In genomic region chr10:74049995-74050394, GRCh38 we compare ENCODE assay signal across 25 cellular contexts. TPM values are rescaled to one million over a fixed set of nuclear protein-coding genes. Genes with fewer than 3 reads are reported as not detected.
DNase-seq lines count a peak whose midpoint lies in the region; ATAC-seq and TF ChIP-seq lines count a peak whose summit lies in the region.
"Had no signal": no experiment of that assay in that cellular context is flagged by ENCODE, and none has a peak within 500 bp of the region (broad histone marks: within the 10 kb centered on the region; RNA-seq: fewer than 3 reads in every experiment).

No MANE protein-coding gene starts in this region.

- ATAC-seq in heart right ventricle (peak in 7 of 8 donors; percentile 45 to 79 (median 59)), gastrocnemius medialis (peak in 1 of 2 donors; percentile 26), HG02973 (IDR thresholded peaks at IDR 0.05; ENCODE audit: unreplicated experiment) (no peak), HG03097 (IDR thresholded peaks at IDR 0.05; ENCODE audit: low FRiP score, unreplicated experiment) (no peak)
- ATAC-seq: naive thymus-derived CD8-positive, alpha-beta T cell; T-helper 17 cell; WTC11 had no signal

- intact Hi-C loops in heart right ventricle (cut with DNase I) (loop anchor here in 2 of 10 donors (5.0 to 10.0 kb wide), 2 partner anchors 45 to 48 kb away; no protein-coding TSS in a partner anchor), gastrocnemius medialis (cut with DNase I; ENCODE audit: low total_unique reads) (loop anchor here (10.0 kb wide), 1 partner anchor 395 kb away; the partner anchor contains the start of gene SYNPO2L)
- intact Hi-C loops in activated T-helper 1 cell treated with anti-CD3 and anti-CD28 coated beads, Interleukin-12 subunit alpha, Interleukin-12 subunit beta, Interleukin-2, Interleukin-4 antibody, amounts not matched to agents 30 ng/mL and 10 ng/mL and 1 ng/mL, durations not matched to agents 14 hours and 24 hours and 36 hours (cut with micrococcal nuclease): no loop called here

- TF ChIP-seq CTCF in AG10803 (conservative IDR thresholded peaks at IDR 0.05; ENCODE audit: low read length): no peak
- TF ChIP-seq CTCF in heart right ventricle (IDR thresholded peaks at IDR 0.05): no peak
- no peak for TF ChIP-seq CTCF in gastrocnemius medialis (IDR thresholded peaks at IDR 0.05 in 4 of 5, conservative IDR thresholded peaks at IDR 0.05 in 1 of 5)

- no peak overlapping the region for H3K27ac Mint-ChIP-seq in activated T-helper 1 cell treated with anti-CD3 and anti-CD28 coated beads, Interleukin-12 subunit alpha, Interleukin-12 subunit beta, Interleukin-2, Interleukin-4 antibody, amounts not matched to agents 30 ng/mL and 10 ng/mL and 1 ng/mL, durations not matched to agents 14 hours and 24 hours and 36 hours
- H3K27ac Mint-ChIP-seq: activated CD4-positive, alpha-beta memory T cell treated with anti-CD3 and anti-CD28 coated beads, Interleukin-2, amount 10 ng/mL, durations not matched to agents 7 days and 5 days; activated naive CD4-positive, alpha-beta T cell treated with anti-CD3 and anti-CD28 coated beads, Interleukin-2, amount 50 U/mL, for 24 hours had no signal

- WGBS in heart right ventricle, 2 donors: 13 to 14% methylated on average over 1 of the region's 1 CpG

- H3K4me3 ChIP-seq in AG10803 (ENCODE audit: low read length) (no peak overlapping the region), adipocyte (ENCODE audit: low read length) (no peak overlapping the region), heart right ventricle (no peak overlapping the region), gastrocnemius medialis (no peak overlapping the region)
- H3K4me3 ChIP-seq: prostate gland, tibial nerve had no signal

- no peak overlapping the region for H3K4me3 Mint-ChIP-seq in activated T-helper 1 cell treated with anti-CD3 and anti-CD28 coated beads, Interleukin-12 subunit alpha, Interleukin-12 subunit beta, Interleukin-2, Interleukin-4 antibody, amounts not matched to agents 30 ng/mL and 10 ng/mL and 1 ng/mL, durations not matched to agents 14 hours and 24 hours and 36 hours
- H3K4me3 Mint-ChIP-seq: activated CD4-positive, alpha-beta memory T cell treated with anti-CD3 and anti-CD28 coated beads, Interleukin-2, amount 10 ng/mL, durations not matched to agents 7 days and 5 days; activated naive CD4-positive, alpha-beta T cell treated with anti-CD3 and anti-CD28 coated beads, Interleukin-2, amount 50 U/mL, for 24 hours; CD4-positive, alpha-beta memory T cell; naive thymus-derived CD8-positive, alpha-beta T cell; T-helper 17 cell; WTC11 had no signal

- peak overlapping the region; percentile 9 for H3K9ac ChIP-seq in adipocyte (ENCODE audit: low read length)

- TF ChIP-seq POLR2A in gastrocnemius medialis (IDR thresholded peaks at IDR 0.05): no peak

- H3K27me3 ChIP-seq in adipocyte (replicated peaks; ENCODE audit: control insufficient read depth, insufficient read depth, low read length): no peaks in the 10 kb centered on the region
- H3K27me3 ChIP-seq in heart right ventricle: no peaks in the 10 kb centered on the region
- H3K27me3 ChIP-seq in gastrocnemius medialis: no peaks in the 10 kb centered on the region
- H3K27me3 ChIP-seq: tibial nerve had no signal

- peaks cover 65% of the 10 kb centered on the region for H3K4me1 ChIP-seq in adipocyte (ENCODE audit: control insufficient read depth, insufficient read depth, low read length)
- H3K4me1 ChIP-seq in heart right ventricle: peaks cover 2 to 98% (median 70%) of the 10 kb centered on the region in 9 donors
- H3K4me1 ChIP-seq in gastrocnemius medialis: peaks cover 89 to 90% of the 10 kb centered on the region in 2 donors
- H3K4me1 ChIP-seq: prostate gland had no signal

- H3K9me3 Mint-ChIP-seq in activated T-helper 1 cell treated with anti-CD3 and anti-CD28 coated beads, Interleukin-12 subunit alpha, Interleukin-12 subunit beta, Interleukin-2, Interleukin-4 antibody, amounts not matched to agents 30 ng/mL and 10 ng/mL and 1 ng/mL, durations not matched to agents 14 hours and 24 hours and 36 hours: no peaks in the 10 kb centered on the region
- H3K9me3 Mint-ChIP-seq: activated CD4-positive, alpha-beta memory T cell treated with anti-CD3 and anti-CD28 coated beads, Interleukin-2, amount 10 ng/mL, durations not matched to agents 7 days and 5 days; activated naive CD4-positive, alpha-beta T cell treated with anti-CD3 and anti-CD28 coated beads, Interleukin-2, amount 50 U/mL, for 24 hours; CD4-positive, alpha-beta memory T cell; naive thymus-derived CD8-positive, alpha-beta T cell; WTC11 had no signal

- peaks cover 5% of the 10 kb centered on the region for H3K36me3 Mint-ChIP-seq in activated T-helper 1 cell treated with anti-CD3 and anti-CD28 coated beads, Interleukin-12 subunit alpha, Interleukin-12 subunit beta, Interleukin-2, Interleukin-4 antibody, amounts not matched to agents 30 ng/mL and 10 ng/mL and 1 ng/mL, durations not matched to agents 14 hours and 24 hours and 36 hours (ENCODE audit: low read depth)
- H3K36me3 Mint-ChIP-seq: activated naive CD4-positive, alpha-beta T cell treated with anti-CD3 and anti-CD28 coated beads, Interleukin-2, amount 50 U/mL, for 24 hours had no signal

- peaks cover 5% of the 10 kb centered on the region for H3K4me1 Mint-ChIP-seq in activated T-helper 1 cell treated with anti-CD3 and anti-CD28 coated beads, Interleukin-12 subunit alpha, Interleukin-12 subunit beta, Interleukin-2, Interleukin-4 antibody, amounts not matched to agents 30 ng/mL and 10 ng/mL and 1 ng/mL, durations not matched to agents 14 hours and 24 hours and 36 hours (ENCODE audit: low read depth)

- H3K9me3 ChIP-seq in adipocyte (ENCODE audit: control insufficient read depth, low read length): no peaks in the 10 kb centered on the region
- H3K9me3 ChIP-seq in heart right ventricle: no peaks in the 10 kb centered on the region
- H3K9me3 ChIP-seq in gastrocnemius medialis: no peaks in the 10 kb centered on the region
- H3K9me3 ChIP-seq: prostate gland had no signal

- peaks cover 4% of the 10 kb centered on the region for H3K27me3 Mint-ChIP-seq in activated T-helper 1 cell treated with anti-CD3 and anti-CD28 coated beads, Interleukin-12 subunit alpha, Interleukin-12 subunit beta, Interleukin-2, Interleukin-4 antibody, amounts not matched to agents 30 ng/mL and 10 ng/mL and 1 ng/mL, durations not matched to agents 14 hours and 24 hours and 36 hours (ENCODE audit: insufficient read depth)
- H3K27me3 Mint-ChIP-seq: activated CD4-positive, alpha-beta memory T cell treated with anti-CD3 and anti-CD28 coated beads, Interleukin-2, amount 10 ng/mL, durations not matched to agents 7 days and 5 days; activated naive CD4-positive, alpha-beta T cell treated with anti-CD3 and anti-CD28 coated beads, Interleukin-2, amount 50 U/mL, for 24 hours; CD4-positive, alpha-beta memory T cell; naive thymus-derived CD8-positive, alpha-beta T cell; T-helper 17 cell had no signal

- DNase-seq in AG10803 (ENCODE audit: low read depth) (peak; percentile 36), adipocyte (ENCODE audit: low read depth) (no peak), heart right ventricle (no peak), gastrocnemius medialis (no peak), substantia nigra (lab: John Stamatoyannopoulos, UW) (no peak)
- DNase-seq in activated T-helper 1 cell treated with anti-CD3 and anti-CD28 coated beads, Interleukin-12 subunit alpha, Interleukin-12 subunit beta, Interleukin-2, Interleukin-4 antibody, amounts not matched to agents 30 ng/mL and 10 ng/mL and 1 ng/mL, durations not matched to agents 14 hours and 24 hours and 36 hours (ENCODE audit: low spot score): no peak
- DNase-seq: activated CD4-positive, alpha-beta memory T cell treated with anti-CD3 and anti-CD28 coated beads, Interleukin-2, amount 10 ng/mL, durations not matched to agents 7 days and 5 days; activated T-cell treated with anti-CD3 and anti-CD28 coated beads, Interleukin-2, amount 50 U/mL, for 1 hour; CD4-positive, alpha-beta memory T cell; dermis blood vessel endothelial cell; DMS79; H7; naive thymus-derived CD8-positive, alpha-beta T cell; NCI-H1092; NCI-H2081 treated with DMSO at 0.1 percent for 48 hours; NCI-H524 treated with DMSO at 0.1 percent for 48 hours; SIG-M5; stimulated activated CD4-positive, alpha-beta T cell treated with anti-CD3 and anti-CD28 coated beads, Interleukin-12 subunit alpha, Interleukin-12 subunit beta, amount 100 ng/mL, for 4 hours; T-helper 17 cell had no signal

- in situ Hi-C loops in gastrocnemius medialis (cut with MboI; ENCODE audit: low sequenced_read_pairs in 4 of 4): no loop called here

- peak overlapping the region in 9 of 10 donors; percentile 13 to 83 (median 39) for H3K27ac ChIP-seq in heart right ventricle
- H3K27ac ChIP-seq in gastrocnemius medialis: peak overlapping the region; percentile 93 to 97 (median 95)
- no peak overlapping the region for H3K27ac ChIP-seq in substantia nigra (ENCODE audit: low read depth, low read length, poor library complexity, severe bottlenecking)
- H3K27ac ChIP-seq: prostate gland had no signal

- H3K36me3 ChIP-seq in adipocyte (ENCODE audit: control insufficient read depth, insufficient read depth, low read length, severe bottlenecking) (peaks cover 17% of the 10 kb centered on the region), heart right ventricle (peaks cover 0 to 20% (median 0%) of the 10 kb centered on the region in 9 donors), gastrocnemius medialis (peaks cover 0 to 2% of the 10 kb centered on the region in 2 donors)
- H3K36me3 ChIP-seq: prostate gland had no signal

RNA-seq across cellular contexts. Expression of gene VCL, which starts 52.1 kb away (rescaled TPM):
- total RNA-seq in heart right ventricle (100 to 1,000 TPM; 210 to 369 (median 251) TPM), gastrocnemius medialis (100 to 1,000 TPM; 129 to 299 (median 210) TPM)
- 100 to 1,000 TPM; 117 to 190 TPM for polyA plus RNA-seq in heart right ventricle
- total RNA-seq in activated T-helper 1 cell treated with anti-CD3 and anti-CD28 coated beads, Interleukin-12 subunit alpha, Interleukin-12 subunit beta, Interleukin-2, Interleukin-4 antibody, amounts not matched to agents 30 ng/mL and 10 ng/mL and 1 ng/mL, durations not matched to agents 14 hours and 24 hours and 36 hours: 24.4 and 26.0 TPM in 2 replicates

Comparison
In these comparisons a context has a peak if more than half of its experiments do, and no peak if none do; other contexts are left out.
1. ATAC-seq: peak in heart right ventricle (7 of 8); none in HG02973 (single experiment) and HG03097 (single experiment).